ENCODE assay signal across 25 cellular contexts in the genomic region with DNA sequence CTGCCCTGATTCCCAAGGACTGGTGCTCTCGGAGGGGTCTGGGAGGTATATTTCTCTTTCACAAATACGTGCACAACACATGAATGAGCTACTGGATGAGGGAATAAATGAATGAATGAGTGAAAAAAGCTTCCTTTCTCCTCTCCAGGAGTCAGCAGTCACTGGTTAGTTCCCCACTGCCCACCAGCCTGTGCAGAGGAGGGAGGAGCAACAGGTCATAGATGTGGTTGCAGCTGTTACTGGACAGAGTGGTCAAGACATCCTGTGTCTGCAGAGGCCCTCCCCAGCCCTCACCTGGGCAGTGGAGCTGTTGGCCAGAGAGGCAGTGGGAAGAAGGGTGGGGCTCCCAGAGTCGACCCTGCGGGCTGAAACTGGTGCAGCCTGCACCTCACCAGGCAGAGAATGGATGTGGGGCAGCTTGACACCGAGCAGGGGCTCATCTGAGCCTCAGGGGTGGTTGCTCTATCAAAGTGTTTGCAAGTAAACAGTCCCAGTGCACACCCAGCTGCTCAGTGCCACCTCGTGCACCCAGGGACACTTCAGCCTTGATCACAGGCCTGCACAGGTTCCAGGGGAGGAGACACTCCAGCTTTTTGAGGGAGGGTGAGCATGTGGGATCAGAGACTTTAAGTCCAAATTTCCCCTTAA.
"Had no signal": no experiment of that assay in that cellular context is flagged by ENCODE, and none has a peak within 500 bp of the region (broad histone marks: within the 10 kb centered on the region; RNA-seq: fewer than 3 reads in every experiment).

No MANE protein-coding gene starts in this region.

- H3K4me1 Mint-ChIP-seq: neural crest cell, WTC11 had no signal

- FAIRE-seq: kidney had no signal

- H3K36me3 Mint-ChIP-seq: activated naive CD8-positive, alpha-beta T cell treated with anti-CD3 and anti-CD28 coated beads for 36 hours; WTC11 had no signal

- H3K27ac Mint-ChIP-seq: activated naive CD8-positive, alpha-beta T cell treated with anti-CD3 and anti-CD28 coated beads for 36 hours; naive thymus-derived CD4-positive, alpha-beta T cell; WTC11 had no signal

- H3K9me3 Mint-ChIP-seq: activated naive CD8-positive, alpha-beta T cell treated with anti-CD3 and anti-CD28 coated beads for 36 hours; neural crest cell; WTC11 had no signal

- DNase-seq: activated CD4-positive, alpha-beta T cell treated with anti-CD3 and anti-CD28 coated beads for 4 hours; activated CD4-positive, alpha-beta T cell treated with anti-CD3 and anti-CD28 coated beads, Interleukin-2, amount 50 U/mL, for 48 hours; activated naive CD4-positive, alpha-beta T cell treated with Interleukin-2 at 50 U/mL for 16 hours; activated naive CD8-positive, alpha-beta T cell treated with anti-CD3 and anti-CD28 coated beads for 36 hours; activated T-cell treated with anti-CD3 and anti-CD28 coated beads, Interleukin-2, amount 50 U/mL, for 48 hours; cerebellar nuclear complex; foreskin fibroblast; heart right ventricle; kidney; lower lobe of right lung; naive thymus-derived CD4-positive, alpha-beta T cell; posterior cingulate gyrus; sigmoid colon; stimulated activated CD4-positive, alpha-beta T cell treated with anti-CD3 and anti-CD28 coated beads, Interleukin-15, amount 100 ng/mL, for 24 hours; stimulated activated CD8-positive, alpha-beta memory T cell treated with anti-CD3 and anti-CD28 coated beads, Interleukin-4, amount 100 ng/mL, for 48 hours; stimulated activated naive CD4-positive, alpha-beta T cell treated with Interleukin-2 at 50 U/mL for 16 hours; T-helper 9 cell; thyroid gland; upper lobe of right lung had no signal

- H3K36me3 ChIP-seq: heart right ventricle, lower lobe of right lung, sigmoid colon, thyroid gland, upper lobe of right lung had no signal

- H3K4me1 ChIP-seq: heart right ventricle, lower lobe of right lung, sigmoid colon, thyroid gland, upper lobe of right lung had no signal

- H3K27me3 ChIP-seq: thyroid gland had no signal

- H3K9me3 ChIP-seq: heart right ventricle, lower lobe of right lung, sigmoid colon, thyroid gland, upper lobe of right lung had no signal

- H3K4me3 Mint-ChIP-seq: activated naive CD8-positive, alpha-beta T cell treated with anti-CD3 and anti-CD28 coated beads for 36 hours; naive thymus-derived CD4-positive, alpha-beta T cell; neural crest cell; WTC11 had no signal

- H3K4me3 ChIP-seq: coronary artery, heart right ventricle, lower lobe of right lung, sigmoid colon, smooth muscle cell, thyroid gland, upper lobe of right lung had no signal

- H3K4me2 ChIP-seq: smooth muscle cell had no signal

- ATAC-seq: heart right ventricle; left lobe of liver; lower lobe of right lung; naive thymus-derived CD4-positive, alpha-beta T cell; upper lobe of right lung; WTC11 had no signal

- H3K27ac ChIP-seq: coronary artery, epithelial cell of prostate, heart right ventricle, lower lobe of right lung, sigmoid colon, thyroid gland, upper lobe of right lung had no signal
